In the genomic region with DNA sequence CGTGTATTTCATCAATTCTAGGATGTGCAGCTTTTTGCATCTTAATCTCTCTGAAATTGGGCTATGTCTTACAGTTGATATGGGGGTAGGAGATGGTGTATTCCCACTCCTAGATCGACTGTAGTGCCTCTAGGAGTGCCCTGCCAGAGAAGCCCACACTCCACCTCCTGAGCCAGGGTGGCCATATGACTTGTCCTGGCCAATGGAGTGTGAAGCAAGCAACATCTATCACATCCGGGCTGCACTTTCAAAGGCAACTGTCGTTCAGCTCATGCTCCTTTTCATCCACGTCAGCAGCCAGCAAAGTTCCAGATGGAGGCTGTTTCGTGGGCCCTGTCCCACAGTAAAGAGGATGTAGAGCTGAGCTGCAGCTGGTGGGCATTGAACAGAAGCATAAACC, we compare ENCODE assay signal across 8 cellular contexts.
DNase-seq lines count a peak whose midpoint lies in the region; ATAC-seq lines count a peak whose summit lies in the region.

No MANE protein-coding gene starts in this region.

- ATAC-seq in HG03175 (IDR thresholded peaks at IDR 0.05; ENCODE audit: unreplicated experiment), result peak; percentile 93
- peak; percentile 72 for ATAC-seq in activated T-helper 17 cell treated with anti-CD3 and anti-CD28 coated beads, Interleukin-2, amount 50 U/mL, for 72 hours (replicated peaks)
- peak; percentile 94 for ATAC-seq in stimulated activated memory B cell treated with anti-CD40 and anti-IgM and Interleukin-4, amounts not matched to agents 10 μg/mL and 1 μg/mL and 100 μg/mL, for 72 hours

- H3K4me3 Mint-ChIP-seq in activated T-helper 17 cell treated with anti-CD3 and anti-CD28 coated beads, Interleukin-2, amount 50 U/mL, for 72 hours, result peak overlapping the region; percentile 26
- no peak overlapping the region for H3K4me3 Mint-ChIP-seq in stimulated activated memory B cell treated with anti-CD40 and anti-IgM and Interleukin-4, amounts not matched to agents 10 μg/mL and 1 μg/mL and 100 μg/mL, for 72 hours

- H3K9me3 Mint-ChIP-seq in activated T-helper 17 cell treated with anti-CD3 and anti-CD28 coated beads, Interleukin-2, amount 50 U/mL, for 72 hours, result no peaks in the 10 kb centered on the region
- H3K9me3 Mint-ChIP-seq in stimulated activated memory B cell treated with anti-CD40 and anti-IgM and Interleukin-4, amounts not matched to agents 10 μg/mL and 1 μg/mL and 100 μg/mL, for 72 hours, result no peaks in the 10 kb centered on the region

- peak; percentile 61 for DNase-seq in CD1c-positive myeloid dendritic cell (ENCODE audit: extremely low spot score)
- peak; percentile 53 for DNase-seq in GM19238 (ENCODE audit: insufficient read length, low spot score)
- DNase-seq in SHP77 treated with DMSO at 0.1 percent for 48 hours (lab: John Stamatoyannopoulos, UW), result no peak
- no peak for DNase-seq in RKO (ENCODE audit: low spot score)
- no peak for DNase-seq in stimulated activated CD4-positive, alpha-beta T cell treated with anti-CD3 and anti-CD28 coated beads, Interleukin-12 subunit alpha, Interleukin-12 subunit beta, amount 100 ng/mL, for 4 hours

- peak overlapping the region; percentile 29 for H3K27ac Mint-ChIP-seq in activated T-helper 17 cell treated with anti-CD3 and anti-CD28 coated beads, Interleukin-2, amount 50 U/mL, for 72 hours
- peak overlapping the region; percentile 75 for H3K27ac Mint-ChIP-seq in stimulated activated memory B cell treated with anti-CD40 and anti-IgM and Interleukin-4, amounts not matched to agents 10 μg/mL and 1 μg/mL and 100 μg/mL, for 72 hours

- no peaks in the 10 kb centered on the region for H3K4me1 Mint-ChIP-seq in activated T-helper 17 cell treated with anti-CD3 and anti-CD28 coated beads, Interleukin-2, amount 50 U/mL, for 72 hours
- peaks cover 49% of the 10 kb centered on the region for H3K4me1 Mint-ChIP-seq in stimulated activated memory B cell treated with anti-CD40 and anti-IgM and Interleukin-4, amounts not matched to agents 10 μg/mL and 1 μg/mL and 100 μg/mL, for 72 hours

- no peaks in the 10 kb centered on the region for H3K27me3 Mint-ChIP-seq in activated T-helper 17 cell treated with anti-CD3 and anti-CD28 coated beads, Interleukin-2, amount 50 U/mL, for 72 hours
- no peaks in the 10 kb centered on the region for H3K27me3 Mint-ChIP-seq in stimulated activated memory B cell treated with anti-CD40 and anti-IgM and Interleukin-4, amounts not matched to agents 10 μg/mL and 1 μg/mL and 100 μg/mL, for 72 hours

- H3K36me3 Mint-ChIP-seq in activated T-helper 17 cell treated with anti-CD3 and anti-CD28 coated beads, Interleukin-2, amount 50 U/mL, for 72 hours (ENCODE audit: low read depth), result no peaks in the 10 kb centered on the region
- H3K36me3 Mint-ChIP-seq in stimulated activated memory B cell treated with anti-CD40 and anti-IgM and Interleukin-4, amounts not matched to agents 10 μg/mL and 1 μg/mL and 100 μg/mL, for 72 hours, result no peaks in the 10 kb centered on the region

Comparison
In these comparisons a context has a peak if more than half of its experiments do, and no peak if none do; other contexts are left out.
1. DNase-seq: peak in CD1c-positive myeloid dendritic cell (single experiment) and GM19238 (single experiment); none in SHP77 treated with DMSO at 0.1 percent for 48 hours (single experiment), RKO (single experiment) and stimulated activated CD4-positive, alpha-beta T cell treated with anti-CD3 and anti-CD28 coated beads, Interleukin-12 subunit alpha, Interleukin-12 subunit beta, amount 100 ng/mL, for 4 hours (single experiment).
2. Peak in every context shown above with its lines, with median percentiles within 50 percentile points of each other: ATAC-seq.